ENCODE assay signal across 20 cellular contexts in the genomic region with DNA sequence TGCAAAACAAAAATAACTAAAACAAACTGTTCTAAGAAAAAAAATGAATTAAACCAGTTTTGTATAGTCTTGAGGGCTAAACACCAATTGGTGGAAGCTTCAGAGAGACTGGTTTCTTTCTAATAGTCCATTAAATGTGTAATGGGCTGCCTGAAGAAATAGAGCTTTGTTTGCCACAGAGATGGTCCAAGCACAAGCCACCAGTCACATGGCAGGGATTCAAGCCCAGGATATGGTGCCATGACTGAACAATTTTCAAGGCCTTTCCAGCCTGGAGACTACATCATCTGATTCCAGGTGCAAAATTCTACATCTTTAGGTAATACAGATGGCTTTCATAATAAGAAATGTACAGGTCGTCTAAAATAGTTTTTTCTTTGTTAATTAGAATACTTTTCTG.
DNase-seq lines count a peak whose midpoint lies in the region; ATAC-seq and TF ChIP-seq lines count a peak whose summit lies in the region.
"Had no signal": no experiment of that assay in that cellular context is flagged by ENCODE, and none has a peak within 500 bp of the region (broad histone marks: within the 10 kb centered on the region; RNA-seq: fewer than 3 reads in every experiment).

No MANE protein-coding gene starts in this region.

- H2AFZ ChIP-seq in ACC112 (ENCODE audit: low read length, unreplicated experiment), result peak overlapping the region; percentile 13
- peak overlapping the region; percentile 82 for H2AFZ ChIP-seq in HCT116 (ENCODE audit: low read depth, low read length, poor library complexity, severe bottlenecking)

- TF ChIP-seq CTCF in HCT116 (IDR thresholded peaks at IDR 0.05 in 2 of 3, conservative IDR thresholded peaks at IDR 0.05 in 1 of 3; ENCODE audit: borderline replicate concordance in 1 of 3, insufficient read depth in 1 of 3, low read depth in 2 of 3, low read length in 2 of 3), result no peak

- H3K27ac ChIP-seq in ACC112 (ENCODE audit: low read depth, low read length) (no peak overlapping the region), HCT116 (ENCODE audit: low read depth, low read length) (no peak overlapping the region)

- DNase-seq in HCT116 (ENCODE audit: low read depth, low spot score), result no peak
- peak; percentile 69 for DNase-seq in foreskin melanocyte
- peak; percentile 48 for DNase-seq in pons (ENCODE audit: low spot score)
- DNase-seq in activated naive CD4-positive, alpha-beta T cell treated with anti-CD3 and anti-CD28 coated beads, Interleukin-2, amount 50 U/mL, for 16 hours, result no peak
- DNase-seq in NCI-H82 treated with DMSO at 0.1 percent for 48 hours (lab: John Stamatoyannopoulos, UW; ENCODE audit: unreplicated experiment), result no peak
- DNase-seq in NCI-H446 treated with DMSO at 0.1 percent for 48 hours (lab: John Stamatoyannopoulos, UW), result no peak
- DNase-seq: BE2C; CD4-positive, CD25-positive, alpha-beta regulatory T cell; DMS79 treated with DMSO at 0.1 percent for 48 hours; NCI-H1105 treated with DMSO at 0.1 percent for 48 hours; NCI-H2029 treated with DMSO at 0.1 percent for 48 hours; NCI-H226; NCI-H524; NCI-H774; SIG-M5 had no signal

- no TSS peak for BruUV-seq in HCT116 (replicated peaks; lab: Mats Ljungman, UMichigan)

- H3K4me1 ChIP-seq in ACC112 (ENCODE audit: control insufficient read depth, insufficient read depth, low read length, unreplicated experiment) (no peaks in the 10 kb centered on the region), HCT116 (ENCODE audit: control insufficient read depth in 1 of 2, insufficient read depth in 2 of 2, low read length in 2 of 2) (no peaks in the 10 kb centered on the region)
- H3K4me1 ChIP-seq: BE2C had no signal

- RAD21 ChIA-PET in HCT116 (lab: Charles Lee; ENCODE audit: low non-redundant PET in 1 of 2, low total read pairs in 2 of 2, uncharacterized antibody in 2 of 2, unreplicated experiment in 2 of 2), result no interaction called here

- intact Hi-C loops in HCT116 (cut with micrococcal nuclease), result no loop called here

- TF ChIP-seq POLR2A in HCT116 (IDR thresholded peaks at IDR 0.05; ENCODE audit: borderline replicate concordance, extremely low read depth, insufficient read depth, insufficient read length), result no peak

- no peak for TF ChIP-seq RAD21 in HCT116 (IDR thresholded peaks at IDR 0.05; ENCODE audit: low read depth)

- no peak overlapping the region for H3K4me3 ChIP-seq in ACC112 (ENCODE audit: low read depth, low read length)
- no peak overlapping the region for H3K4me3 ChIP-seq in HCT116 (replicated peaks in 1 of 2; ENCODE audit: low read depth in 1 of 2, low read length in 2 of 2)
- H3K4me3 ChIP-seq: GM12878, K562 had no signal

- H3K79me2 ChIP-seq in ACC112 (ENCODE audit: control insufficient read depth, insufficient read depth, low read length, unreplicated experiment) (no peaks in the 10 kb centered on the region), HCT116 (ENCODE audit: insufficient read depth, low read length) (no peaks in the 10 kb centered on the region)

- H3K9ac ChIP-seq in HCT116 (ENCODE audit: low read length), result no peak overlapping the region

- H4K20me1 ChIP-seq in HCT116 (ENCODE audit: insufficient read depth), result no peaks in the 10 kb centered on the region

- no peaks in the 10 kb centered on the region for H3K27me3 ChIP-seq in ACC112 (ENCODE audit: insufficient read depth, low read length)
- no peaks in the 10 kb centered on the region for H3K27me3 ChIP-seq in HCT116 (ENCODE audit: insufficient read depth, low read length)
- H3K27me3 ChIP-seq: BE2C had no signal

- POLR2A ChIA-PET in HCT116 (lab: Charles Lee), result no interaction called here

- H3K36me3 ChIP-seq in ACC112 (ENCODE audit: insufficient read depth, low read length) (no peaks in the 10 kb centered on the region), HCT116 (ENCODE audit: control insufficient read depth in 1 of 2, insufficient read depth in 2 of 2, low read length in 2 of 2) (no peaks in the 10 kb centered on the region)
- H3K36me3 ChIP-seq: BE2C had no signal

- no peaks in the 10 kb centered on the region for H3K9me2 ChIP-seq in HCT116 (ENCODE audit: insufficient read depth)

- H3K9me3 ChIP-seq in HCT116 (ENCODE audit: control insufficient read depth in 1 of 2, insufficient read depth in 1 of 2, low read depth in 1 of 2, low read length in 2 of 2), result no peaks in the 10 kb centered on the region
- H3K9me3 ChIP-seq: BE2C had no signal

- no peak overlapping the region for H3K4me2 ChIP-seq in HCT116 (ENCODE audit: low read length)

- CTCF ChIA-PET in HCT116 (lab: Charles Lee), result no interaction called here

- ATAC-seq in HCT116 (no peak), HG02763 (IDR thresholded peaks at IDR 0.05; ENCODE audit: unreplicated experiment) (no peak)
- ATAC-seq: GM12878, K562, Panc1 had no signal

TF ChIP-seq in HCT116, 20 proteins besides CTCF, POLR2A, EP300 and RAD21:
- no peak for TF ChIP-seq YY1 (IDR thresholded peaks at IDR 0.05; ENCODE audit: extremely low read depth, insufficient replicate concordance, low read depth, low read length)
- TF ChIP-seq, protein P1, sequence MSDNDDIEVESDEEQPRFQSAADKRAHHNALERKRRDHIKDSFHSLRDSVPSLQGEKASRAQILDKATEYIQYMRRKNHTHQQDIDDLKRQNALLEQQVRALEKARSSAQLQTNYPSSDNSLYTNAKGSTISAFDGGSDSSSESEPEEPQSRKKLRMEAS (IDR thresholded peaks at IDR 0.05), result no peak
- no peak for TF ChIP-seq SIN3A (IDR thresholded peaks at IDR 0.05; ENCODE audit: low read depth)
- TF ChIP-seq, protein P2, sequence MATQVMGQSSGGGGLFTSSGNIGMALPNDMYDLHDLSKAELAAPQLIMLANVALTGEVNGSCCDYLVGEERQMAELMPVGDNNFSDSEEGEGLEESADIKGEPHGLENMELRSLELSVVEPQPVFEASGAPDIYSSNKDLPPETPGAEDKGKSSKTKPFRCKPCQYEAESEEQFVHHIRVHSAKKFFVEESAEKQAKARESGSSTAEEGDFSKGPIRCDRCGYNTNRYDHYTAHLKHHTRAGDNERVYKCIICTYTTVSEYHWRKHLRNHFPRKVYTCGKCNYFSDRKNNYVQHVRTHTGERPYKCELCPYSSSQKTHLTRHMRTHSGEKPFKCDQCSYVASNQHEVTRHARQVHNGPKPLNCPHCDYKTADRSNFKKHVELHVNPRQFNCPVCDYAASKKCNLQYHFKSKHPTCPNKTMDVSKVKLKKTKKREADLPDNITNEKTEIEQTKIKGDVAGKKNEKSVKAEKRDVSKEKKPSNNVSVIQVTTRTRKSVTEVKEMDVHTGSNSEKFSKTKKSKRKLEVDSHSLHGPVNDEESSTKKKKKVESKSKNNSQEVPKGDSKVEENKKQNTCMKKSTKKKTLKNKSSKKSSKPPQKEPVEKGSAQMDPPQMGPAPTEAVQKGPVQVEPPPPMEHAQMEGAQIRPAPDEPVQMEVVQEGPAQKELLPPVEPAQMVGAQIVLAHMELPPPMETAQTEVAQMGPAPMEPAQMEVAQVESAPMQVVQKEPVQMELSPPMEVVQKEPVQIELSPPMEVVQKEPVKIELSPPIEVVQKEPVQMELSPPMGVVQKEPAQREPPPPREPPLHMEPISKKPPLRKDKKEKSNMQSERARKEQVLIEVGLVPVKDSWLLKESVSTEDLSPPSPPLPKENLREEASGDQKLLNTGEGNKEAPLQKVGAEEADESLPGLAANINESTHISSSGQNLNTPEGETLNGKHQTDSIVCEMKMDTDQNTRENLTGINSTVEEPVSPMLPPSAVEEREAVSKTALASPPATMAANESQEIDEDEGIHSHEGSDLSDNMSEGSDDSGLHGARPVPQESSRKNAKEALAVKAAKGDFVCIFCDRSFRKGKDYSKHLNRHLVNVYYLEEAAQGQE (IDR thresholded peaks at IDR 0.05; ENCODE audit: low read depth), result no peak
- TF ChIP-seq EZH2phosphoT487 (IDR thresholded peaks at IDR 0.05; ENCODE audit: borderline replicate concordance), result no peak
- no peak for TF ChIP-seq EGR1 (IDR thresholded peaks at IDR 0.05; ENCODE audit: low read depth)
- no peak for TF ChIP-seq FOSL1 (IDR thresholded peaks at IDR 0.05; ENCODE audit: low read depth)
- no peak for TF ChIP-seq POLR2AphosphoS5 (IDR thresholded peaks at IDR 0.05; ENCODE audit: low read depth, low read length)
- TF ChIP-seq ZFX (IDR thresholded peaks at IDR 0.05), result no peak
- no peak for TF ChIP-seq CEBPB (IDR thresholded peaks at IDR 0.05; ENCODE audit: low read depth)

Comparison
In these comparisons a context has a peak if more than half of its experiments do, and no peak if none do; other contexts are left out.
1. DNase-seq: peak in foreskin melanocyte (single experiment) and pons (single experiment); none in HCT116 (single experiment), activated naive CD4-positive, alpha-beta T cell treated with anti-CD3 and anti-CD28 coated beads, Interleukin-2, amount 50 U/mL, for 16 hours (single experiment), NCI-H82 treated with DMSO at 0.1 percent for 48 hours (single experiment) and NCI-H446 treated with DMSO at 0.1 percent for 48 hours (single experiment).